In the genomic region with DNA sequence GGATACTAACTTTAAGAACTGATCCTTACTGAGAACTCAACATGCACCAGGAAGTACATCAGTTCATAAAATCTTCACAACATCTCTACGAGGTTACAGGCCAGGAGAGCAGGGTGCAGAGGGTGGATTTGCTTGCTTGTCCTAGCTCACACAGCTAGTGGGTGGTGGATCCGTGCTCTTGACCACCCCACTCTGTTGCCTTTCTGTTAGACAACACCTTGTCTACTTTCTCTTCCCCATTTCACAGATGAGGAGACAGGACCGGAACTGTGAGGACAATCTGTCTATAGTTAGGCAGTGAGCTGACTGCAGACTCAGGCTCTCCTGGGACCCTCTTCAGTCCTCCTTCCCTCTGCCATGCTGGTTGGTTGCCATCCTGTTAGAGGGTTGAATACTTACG, we compare ENCODE assay signal across 1 cellular context.
TF ChIP-seq lines count a peak whose summit lies in the region.

No MANE protein-coding gene starts in this region.

TF ChIP-seq in WTC11, 78 proteins besides CTCF, POLR2A, EP300 and RAD21 (continued from another document):
- TF ChIP-seq, protein P1, sequence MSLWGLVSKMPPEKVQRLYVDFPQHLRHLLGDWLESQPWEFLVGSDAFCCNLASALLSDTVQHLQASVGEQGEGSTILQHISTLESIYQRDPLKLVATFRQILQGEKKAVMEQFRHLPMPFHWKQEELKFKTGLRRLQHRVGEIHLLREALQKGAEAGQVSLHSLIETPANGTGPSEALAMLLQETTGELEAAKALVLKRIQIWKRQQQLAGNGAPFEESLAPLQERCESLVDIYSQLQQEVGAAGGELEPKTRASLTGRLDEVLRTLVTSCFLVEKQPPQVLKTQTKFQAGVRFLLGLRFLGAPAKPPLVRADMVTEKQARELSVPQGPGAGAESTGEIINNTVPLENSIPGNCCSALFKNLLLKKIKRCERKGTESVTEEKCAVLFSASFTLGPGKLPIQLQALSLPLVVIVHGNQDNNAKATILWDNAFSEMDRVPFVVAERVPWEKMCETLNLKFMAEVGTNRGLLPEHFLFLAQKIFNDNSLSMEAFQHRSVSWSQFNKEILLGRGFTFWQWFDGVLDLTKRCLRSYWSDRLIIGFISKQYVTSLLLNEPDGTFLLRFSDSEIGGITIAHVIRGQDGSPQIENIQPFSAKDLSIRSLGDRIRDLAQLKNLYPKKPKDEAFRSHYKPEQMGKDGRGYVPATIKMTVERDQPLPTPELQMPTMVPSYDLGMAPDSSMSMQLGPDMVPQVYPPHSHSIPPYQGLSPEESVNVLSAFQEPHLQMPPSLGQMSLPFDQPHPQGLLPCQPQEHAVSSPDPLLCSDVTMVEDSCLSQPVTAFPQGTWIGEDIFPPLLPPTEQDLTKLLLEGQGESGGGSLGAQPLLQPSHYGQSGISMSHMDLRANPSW (CRISPR knock-in tag; conservative IDR thresholded peaks at IDR 0.05; ENCODE audit: low read depth), result no peak
- TF ChIP-seq, protein P2, sequence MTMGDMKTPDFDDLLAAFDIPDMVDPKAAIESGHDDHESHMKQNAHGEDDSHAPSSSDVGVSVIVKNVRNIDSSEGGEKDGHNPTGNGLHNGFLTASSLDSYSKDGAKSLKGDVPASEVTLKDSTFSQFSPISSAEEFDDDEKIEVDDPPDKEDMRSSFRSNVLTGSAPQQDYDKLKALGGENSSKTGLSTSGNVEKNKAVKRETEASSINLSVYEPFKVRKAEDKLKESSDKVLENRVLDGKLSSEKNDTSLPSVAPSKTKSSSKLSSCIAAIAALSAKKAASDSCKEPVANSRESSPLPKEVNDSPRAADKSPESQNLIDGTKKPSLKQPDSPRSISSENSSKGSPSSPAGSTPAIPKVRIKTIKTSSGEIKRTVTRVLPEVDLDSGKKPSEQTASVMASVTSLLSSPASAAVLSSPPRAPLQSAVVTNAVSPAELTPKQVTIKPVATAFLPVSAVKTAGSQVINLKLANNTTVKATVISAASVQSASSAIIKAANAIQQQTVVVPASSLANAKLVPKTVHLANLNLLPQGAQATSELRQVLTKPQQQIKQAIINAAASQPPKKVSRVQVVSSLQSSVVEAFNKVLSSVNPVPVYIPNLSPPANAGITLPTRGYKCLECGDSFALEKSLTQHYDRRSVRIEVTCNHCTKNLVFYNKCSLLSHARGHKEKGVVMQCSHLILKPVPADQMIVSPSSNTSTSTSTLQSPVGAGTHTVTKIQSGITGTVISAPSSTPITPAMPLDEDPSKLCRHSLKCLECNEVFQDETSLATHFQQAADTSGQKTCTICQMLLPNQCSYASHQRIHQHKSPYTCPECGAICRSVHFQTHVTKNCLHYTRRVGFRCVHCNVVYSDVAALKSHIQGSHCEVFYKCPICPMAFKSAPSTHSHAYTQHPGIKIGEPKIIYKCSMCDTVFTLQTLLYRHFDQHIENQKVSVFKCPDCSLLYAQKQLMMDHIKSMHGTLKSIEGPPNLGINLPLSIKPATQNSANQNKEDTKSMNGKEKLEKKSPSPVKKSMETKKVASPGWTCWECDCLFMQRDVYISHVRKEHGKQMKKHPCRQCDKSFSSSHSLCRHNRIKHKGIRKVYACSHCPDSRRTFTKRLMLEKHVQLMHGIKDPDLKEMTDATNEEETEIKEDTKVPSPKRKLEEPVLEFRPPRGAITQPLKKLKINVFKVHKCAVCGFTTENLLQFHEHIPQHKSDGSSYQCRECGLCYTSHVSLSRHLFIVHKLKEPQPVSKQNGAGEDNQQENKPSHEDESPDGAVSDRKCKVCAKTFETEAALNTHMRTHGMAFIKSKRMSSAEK (CRISPR knock-in tag; IDR thresholded peaks at IDR 0.05; ENCODE audit: borderline replicate concordance), result no peak
- TF ChIP-seq, protein P3, sequence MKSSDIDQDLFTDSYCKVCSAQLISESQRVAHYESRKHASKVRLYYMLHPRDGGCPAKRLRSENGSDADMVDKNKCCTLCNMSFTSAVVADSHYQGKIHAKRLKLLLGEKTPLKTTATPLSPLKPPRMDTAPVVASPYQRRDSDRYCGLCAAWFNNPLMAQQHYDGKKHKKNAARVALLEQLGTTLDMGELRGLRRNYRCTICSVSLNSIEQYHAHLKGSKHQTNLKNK (CRISPR knock-in tag; IDR thresholded peaks at IDR 0.05), result no peak
- TF ChIP-seq ZNF671 (CRISPR knock-in tag; IDR thresholded peaks at IDR 0.05), result no peak
- TF ChIP-seq SMAD3 (CRISPR knock-in tag; IDR thresholded peaks at IDR 0.05; ENCODE audit: borderline replicate concordance), result no peak
- TF ChIP-seq, protein P4, sequence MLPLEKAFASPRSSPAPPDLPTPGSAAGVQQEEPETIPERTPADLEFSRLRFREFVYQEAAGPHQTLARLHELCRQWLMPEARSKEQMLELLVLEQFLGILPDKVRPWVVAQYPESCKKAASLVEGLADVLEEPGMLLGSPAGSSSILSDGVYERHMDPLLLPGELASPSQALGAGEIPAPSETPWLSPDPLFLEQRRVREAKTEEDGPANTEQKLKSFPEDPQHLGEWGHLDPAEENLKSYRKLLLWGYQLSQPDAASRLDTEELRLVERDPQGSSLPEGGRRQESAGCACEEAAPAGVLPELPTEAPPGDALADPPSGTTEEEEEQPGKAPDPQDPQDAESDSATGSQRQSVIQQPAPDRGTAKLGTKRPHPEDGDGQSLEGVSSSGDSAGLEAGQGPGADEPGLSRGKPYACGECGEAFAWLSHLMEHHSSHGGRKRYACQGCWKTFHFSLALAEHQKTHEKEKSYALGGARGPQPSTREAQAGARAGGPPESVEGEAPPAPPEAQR (CRISPR knock-in tag; IDR thresholded peaks at IDR 0.05), result no peak
- no peak for TF ChIP-seq OVOL2 (CRISPR knock-in tag; IDR thresholded peaks at IDR 0.05; ENCODE audit: borderline replicate concordance)
- no peak for TF ChIP-seq ZNF232 (CRISPR knock-in tag; IDR thresholded peaks at IDR 0.05)
